In genomic region chr6:73714227-73714626, GRCh38 we compare ENCODE assay signal across 14 cellular contexts. TPM values are rescaled to one million over a fixed set of nuclear protein-coding genes. Genes with fewer than 3 reads are reported as not detected.
A peak's percentile ranks its signal among the peaks of the same experiment; 100 is the strongest.
DNase-seq lines count a peak whose midpoint lies in the region; TF ChIP-seq lines count a peak whose summit lies in the region.
"Had no signal": no experiment of that assay in that cellular context is flagged by ENCODE, and none has a peak within 500 bp of the region (broad histone marks: within the 10 kb centered on the region; RNA-seq: fewer than 3 reads in every experiment).

No MANE protein-coding gene starts in this region.

- H3K4me3 Mint-ChIP-seq in T-helper 2 cell treated with Interferon-gamma antibody and Interleukin-4, amounts not matched to agents 5 μg/mL and 100 μg/mL, for 36 hours: peak overlapping the region; percentile 32
- no peak overlapping the region for H3K4me3 Mint-ChIP-seq in glutamatergic neuron (ENCODE audit: unreplicated experiment)

- H3K9me3 Mint-ChIP-seq in T-helper 2 cell treated with Interferon-gamma antibody and Interleukin-4, amounts not matched to agents 5 μg/mL and 100 μg/mL, for 36 hours: no peaks in the 10 kb centered on the region
- no peaks in the 10 kb centered on the region for H3K9me3 Mint-ChIP-seq in glutamatergic neuron (ENCODE audit: unreplicated experiment)

- intact Hi-C loops in spleen (cut with DNase I; ENCODE audit: low total_unique reads): no loop called here

- no peak overlapping the region for H3K27ac Mint-ChIP-seq in T-helper 2 cell treated with Interferon-gamma antibody and Interleukin-4, amounts not matched to agents 5 μg/mL and 100 μg/mL, for 36 hours
- no peak overlapping the region for H3K27ac Mint-ChIP-seq in glutamatergic neuron (ENCODE audit: unreplicated experiment)

- H3K27ac ChIP-seq in SJSA1: peak overlapping the region; percentile 66
- no peak overlapping the region for H3K27ac ChIP-seq in iPS-20b (ENCODE audit: low read length)
- peak overlapping the region in 5 of 8 donors; percentile 33 to 58 (median 45) for H3K27ac ChIP-seq in spleen
- H3K27ac ChIP-seq: 22Rv1, neutrophil had no signal

- peaks cover 33% of the 10 kb centered on the region for H3K4me1 Mint-ChIP-seq in T-helper 2 cell treated with Interferon-gamma antibody and Interleukin-4, amounts not matched to agents 5 μg/mL and 100 μg/mL, for 36 hours (ENCODE audit: low read depth)
- peaks cover 3% of the 10 kb centered on the region for H3K4me1 Mint-ChIP-seq in glutamatergic neuron (ENCODE audit: low read depth, unreplicated experiment)

- no peak for DNase-seq in T-helper 2 cell treated with Interferon-gamma antibody and Interleukin-4, amounts not matched to agents 5 μg/mL and 100 μg/mL, for 36 hours (ENCODE audit: low spot score)
- DNase-seq in T-helper 2 cell: no peak
- no peak for DNase-seq in SJSA1 (ENCODE audit: low read depth in 1 of 2, low spot score in 2 of 2)
- no peak for DNase-seq in spleen
- no peak for DNase-seq in SW480 (ENCODE audit: low spot score)
- no peak for DNase-seq in glutamatergic neuron
- DNase-seq in NOMO-1 treated with dmso at 0.1 percent for 144 hours (lab: John Stamatoyannopoulos, UW; ENCODE audit: unreplicated experiment): no peak
- DNase-seq: activated CD4-positive, alpha-beta T cell treated with anti-CD3 and anti-CD28 coated beads for 4 hours; NCI-H1048; SIG-M5; stimulated activated CD4-positive, alpha-beta T cell treated with anti-CD3 and anti-CD28 coated beads, Interleukin-4, amount 100 ng/mL, for 4 hours had no signal

- H3K27me3 Mint-ChIP-seq in T-helper 2 cell treated with Interferon-gamma antibody and Interleukin-4, amounts not matched to agents 5 μg/mL and 100 μg/mL, for 36 hours (ENCODE audit: low read depth): no peaks in the 10 kb centered on the region
- H3K27me3 Mint-ChIP-seq in glutamatergic neuron (ENCODE audit: unreplicated experiment): peaks cover 3% of the 10 kb centered on the region

- no peak overlapping the region for H3K4me3 ChIP-seq in SJSA1
- H3K4me3 ChIP-seq in iPS-20b (ENCODE audit: low read length): no peak overlapping the region
- no peak overlapping the region for H3K4me3 ChIP-seq in spleen

- H3K9ac ChIP-seq in iPS-20b (ENCODE audit: low read depth, low read length): 0 out of 2 replicates have a peak overlapping the region, but pooled peaks have one; percentile 1

- H3K36me3 Mint-ChIP-seq in T-helper 2 cell treated with Interferon-gamma antibody and Interleukin-4, amounts not matched to agents 5 μg/mL and 100 μg/mL, for 36 hours (ENCODE audit: low read depth): peaks cover 33% of the 10 kb centered on the region
- H3K36me3 Mint-ChIP-seq in glutamatergic neuron (ENCODE audit: unreplicated experiment): no peaks in the 10 kb centered on the region

- WGBS in spleen, 5 donors: 28 to 60% (median 41%) methylated on average over 5 to 6 of the region's 6 CpGs

- H3K4me1 ChIP-seq in SJSA1 (replicated peaks) (peaks cover 39% of the 10 kb centered on the region), iPS-20b (ENCODE audit: insufficient read depth, low read length) (peaks cover 8% of the 10 kb centered on the region; the same call in 1 of the 2 replicates), spleen (peaks cover 0 to 15% (median 0%) of the 10 kb centered on the region in 6 donors)

- H3K36me3 ChIP-seq in SJSA1: peaks cover 21% of the 10 kb centered on the region
- H3K36me3 ChIP-seq in iPS-20b (ENCODE audit: insufficient read depth, low read depth, low read length): no peaks in the 10 kb centered on the region
- no peaks in the 10 kb centered on the region for H3K36me3 ChIP-seq in spleen
- H3K36me3 ChIP-seq: neutrophil had no signal

- no peak for TF ChIP-seq POLR2A in spleen (IDR thresholded peaks at IDR 0.05)

- H3K27me3 ChIP-seq in SJSA1 (replicated peaks) (no peaks in the 10 kb centered on the region), iPS-20b (ENCODE audit: insufficient read depth, low read length) (no peaks in the 10 kb centered on the region), spleen (replicated peaks in 1 of 7) (no peaks in the 10 kb centered on the region)
- H3K27me3 ChIP-seq: neutrophil had no signal

- no peaks in the 10 kb centered on the region for H3K9me3 ChIP-seq in SJSA1 (replicated peaks)
- H3K9me3 ChIP-seq in iPS-20b (ENCODE audit: insufficient read depth, low read depth, low read length): no peaks in the 10 kb centered on the region
- H3K9me3 ChIP-seq in spleen: no peaks in the 10 kb centered on the region
- H3K9me3 ChIP-seq: neutrophil had no signal

- TF ChIP-seq CTCF in spleen (IDR thresholded peaks at IDR 0.05 in 8 of 11, conservative IDR thresholded peaks at IDR 0.05 in 3 of 11) (no peak), glutamatergic neuron (IDR thresholded peaks at IDR 0.05; ENCODE audit: partially characterized antibody, unreplicated experiment) (no peak)

RNA-seq across cellular contexts. Expression of gene CD109, which starts 18.2 kb away (rescaled TPM):
- total RNA-seq in SJSA1 (2014; rRNA removed; shearing (Covaris generic)): 31.2 and 47.3 TPM in 2 replicates
- total RNA-seq in spleen (1 to 10 TPM; 2.6 to 6.9 (median 4.9) TPM), glutamatergic neuron (ENCODE audit: unreplicated experiment) (0.49 TPM)
- polyA plus RNA-seq in spleen: under 1 TPM; 0.17 to 0.45 (median 0.18) TPM
